Comparison of ENCODE assay signal across 21 cellular contexts in genomic region chr4:156576946-156577345, GRCh38.
"Had no signal": no experiment of that assay in that cellular context is flagged by ENCODE, and none has a peak within 500 bp of the region (broad histone marks: within the 10 kb centered on the region; RNA-seq: fewer than 3 reads in every experiment).

No MANE protein-coding gene starts in this region.

- H3K27me3 Mint-ChIP-seq: activated CD4-positive, alpha-beta memory T cell treated with anti-CD3 and anti-CD28 coated beads, Interleukin-2, amount 10 ng/mL, durations not matched to agents 7 days and 5 days; activated CD4-positive, alpha-beta T cell treated with anti-CD3 and anti-CD28 coated beads, Interleukin-2, amount 10 ng/mL, durations not matched to agents 24 days and 14 days; activated CD8-positive, alpha-beta memory T cell treated with anti-CD3 and anti-CD28 coated beads, Interleukin-2, amount 10 ng/mL, durations not matched to agents 7 days and 5 days; activated naive CD4-positive, alpha-beta T cell treated with anti-CD3 and anti-CD28 coated beads, Interleukin-2, amount 10 ng/mL, durations not matched to agents 7 days and 5 days; central memory CD8-positive, alpha-beta T cell; natural killer cell treated with Interleukin-12 subunit alpha and Interleukin-12 subunit beta and Interleukin-15 and Interleukin-18, amount 100 ng/mL, for 72 hours had no signal

- H3K4me1 ChIP-seq: lower lobe of right lung had no signal

- H3K9me3 ChIP-seq: esophagus squamous epithelium, lower lobe of right lung, neutrophil, ovary, prostate gland had no signal

- H3K27me3 ChIP-seq: brain microvascular endothelial cell, esophagus squamous epithelium, neutrophil, ovary had no signal

- H3K27ac Mint-ChIP-seq: activated CD4-positive, alpha-beta memory T cell treated with anti-CD3 and anti-CD28 coated beads, Interleukin-2, amount 10 ng/mL, durations not matched to agents 7 days and 5 days; activated CD4-positive, alpha-beta T cell treated with anti-CD3 and anti-CD28 coated beads, Interleukin-2, amount 10 ng/mL, durations not matched to agents 24 days and 14 days; activated CD8-positive, alpha-beta memory T cell treated with anti-CD3 and anti-CD28 coated beads, Interleukin-2, amount 10 ng/mL, durations not matched to agents 7 days and 5 days; activated naive CD4-positive, alpha-beta T cell treated with anti-CD3 and anti-CD28 coated beads, Interleukin-2, amount 10 ng/mL, durations not matched to agents 7 days and 5 days; natural killer cell treated with Interleukin-12 subunit alpha and Interleukin-12 subunit beta and Interleukin-15 and Interleukin-18, amount 100 ng/mL, for 72 hours had no signal

- H3K27ac ChIP-seq: brain microvascular endothelial cell, esophagus squamous epithelium, lower lobe of right lung, neutrophil, ovary, prostate gland had no signal

- DNase-seq: activated CD4-positive, alpha-beta memory T cell treated with anti-CD3 and anti-CD28 coated beads, Interleukin-2, amount 10 ng/mL, durations not matched to agents 7 days and 5 days; activated CD4-positive, alpha-beta T cell treated with anti-CD3 and anti-CD28 coated beads, Interleukin-2, amount 10 ng/mL, durations not matched to agents 24 days and 14 days; activated CD8-positive, alpha-beta memory T cell treated with anti-CD3 and anti-CD28 coated beads, Interleukin-2, amount 10 ng/mL, durations not matched to agents 7 days and 5 days; activated effector memory CD4-positive, alpha-beta T cell treated with anti-CD3 and anti-CD28 coated beads, Interleukin-2, amount 50 U/mL, for 16 hours; activated naive CD4-positive, alpha-beta T cell treated with anti-CD3 and anti-CD28 coated beads, Interleukin-2, amount 10 ng/mL, durations not matched to agents 7 days and 5 days; activated T-cell treated with anti-CD3 and anti-CD28 coated beads for 4 hours; anterior cingulate cortex; brain microvascular endothelial cell; esophagus squamous epithelium; kidney; lower lobe of right lung; ovary; stimulated activated CD4-positive, alpha-beta T cell treated with anti-CD3 and anti-CD28 coated beads, Interleukin-12 subunit alpha, Interleukin-12 subunit beta, amount 100 ng/mL, for 4 hours; stimulated activated CD4-positive, alpha-beta T cell treated with anti-CD3 and anti-CD28 coated beads, Interleukin-4, amount 100 ng/mL, for 4 hours; stimulated activated naive CD8-positive, alpha-beta T cell treated with anti-CD3 and anti-CD28 coated beads, Interleukin-15, Interleukin-2, amounts not matched to agents 100 U/mL and 50 U/mL, for 24 hours had no signal

- H3K9me3 Mint-ChIP-seq: activated CD4-positive, alpha-beta memory T cell treated with anti-CD3 and anti-CD28 coated beads, Interleukin-2, amount 10 ng/mL, durations not matched to agents 7 days and 5 days; activated CD4-positive, alpha-beta T cell treated with anti-CD3 and anti-CD28 coated beads, Interleukin-2, amount 10 ng/mL, durations not matched to agents 24 days and 14 days; activated naive CD4-positive, alpha-beta T cell treated with anti-CD3 and anti-CD28 coated beads, Interleukin-2, amount 10 ng/mL, durations not matched to agents 7 days and 5 days had no signal

- H3K4me1 Mint-ChIP-seq: activated CD4-positive, alpha-beta memory T cell treated with anti-CD3 and anti-CD28 coated beads, Interleukin-2, amount 10 ng/mL, durations not matched to agents 7 days and 5 days; activated CD4-positive, alpha-beta T cell treated with anti-CD3 and anti-CD28 coated beads, Interleukin-2, amount 10 ng/mL, durations not matched to agents 24 days and 14 days; activated CD8-positive, alpha-beta memory T cell treated with anti-CD3 and anti-CD28 coated beads, Interleukin-2, amount 10 ng/mL, durations not matched to agents 7 days and 5 days; activated naive CD4-positive, alpha-beta T cell treated with anti-CD3 and anti-CD28 coated beads, Interleukin-2, amount 10 ng/mL, durations not matched to agents 7 days and 5 days; central memory CD8-positive, alpha-beta T cell had no signal

- H3K36me3 ChIP-seq: brain microvascular endothelial cell, esophagus squamous epithelium, lower lobe of right lung, neutrophil, ovary, prostate gland had no signal

- H3K4me3 Mint-ChIP-seq: activated CD4-positive, alpha-beta memory T cell treated with anti-CD3 and anti-CD28 coated beads, Interleukin-2, amount 10 ng/mL, durations not matched to agents 7 days and 5 days; activated CD4-positive, alpha-beta T cell treated with anti-CD3 and anti-CD28 coated beads, Interleukin-2, amount 10 ng/mL, durations not matched to agents 24 days and 14 days; activated CD8-positive, alpha-beta memory T cell treated with anti-CD3 and anti-CD28 coated beads, Interleukin-2, amount 10 ng/mL, durations not matched to agents 7 days and 5 days; activated naive CD4-positive, alpha-beta T cell treated with anti-CD3 and anti-CD28 coated beads, Interleukin-2, amount 10 ng/mL, durations not matched to agents 7 days and 5 days; central memory CD8-positive, alpha-beta T cell; natural killer cell treated with Interleukin-12 subunit alpha and Interleukin-12 subunit beta and Interleukin-15 and Interleukin-18, amount 100 ng/mL, for 72 hours had no signal

- H3K4me3 ChIP-seq: coronary artery, esophagus squamous epithelium, lower lobe of right lung, ovary, prostate gland had no signal

- FAIRE-seq: urothelium cell line had no signal

- H3K36me3 Mint-ChIP-seq: activated CD8-positive, alpha-beta memory T cell treated with anti-CD3 and anti-CD28 coated beads, Interleukin-2, amount 10 ng/mL, durations not matched to agents 7 days and 5 days; activated naive CD4-positive, alpha-beta T cell treated with anti-CD3 and anti-CD28 coated beads, Interleukin-2, amount 10 ng/mL, durations not matched to agents 7 days and 5 days; natural killer cell treated with Interleukin-12 subunit alpha and Interleukin-12 subunit beta and Interleukin-15 and Interleukin-18, amount 100 ng/mL, for 72 hours had no signal

- ATAC-seq: activated CD8-positive, alpha-beta memory T cell treated with anti-CD3 and anti-CD28 coated beads, Interleukin-2, amount 10 ng/mL, durations not matched to agents 7 days and 5 days; lower lobe of right lung; natural killer cell treated with Interleukin-12 subunit alpha and Interleukin-12 subunit beta and Interleukin-15 and Interleukin-18, amount 100 ng/mL, for 72 hours; stimulated activated naive CD8-positive, alpha-beta T cell treated with anti-CD3 and anti-CD28 coated beads, Interleukin-15, Interleukin-2, amounts not matched to agents 100 U/mL and 50 U/mL, for 24 hours had no signal
